Comparison of ENCODE assay signal across 8 cellular contexts in the genomic region with DNA sequence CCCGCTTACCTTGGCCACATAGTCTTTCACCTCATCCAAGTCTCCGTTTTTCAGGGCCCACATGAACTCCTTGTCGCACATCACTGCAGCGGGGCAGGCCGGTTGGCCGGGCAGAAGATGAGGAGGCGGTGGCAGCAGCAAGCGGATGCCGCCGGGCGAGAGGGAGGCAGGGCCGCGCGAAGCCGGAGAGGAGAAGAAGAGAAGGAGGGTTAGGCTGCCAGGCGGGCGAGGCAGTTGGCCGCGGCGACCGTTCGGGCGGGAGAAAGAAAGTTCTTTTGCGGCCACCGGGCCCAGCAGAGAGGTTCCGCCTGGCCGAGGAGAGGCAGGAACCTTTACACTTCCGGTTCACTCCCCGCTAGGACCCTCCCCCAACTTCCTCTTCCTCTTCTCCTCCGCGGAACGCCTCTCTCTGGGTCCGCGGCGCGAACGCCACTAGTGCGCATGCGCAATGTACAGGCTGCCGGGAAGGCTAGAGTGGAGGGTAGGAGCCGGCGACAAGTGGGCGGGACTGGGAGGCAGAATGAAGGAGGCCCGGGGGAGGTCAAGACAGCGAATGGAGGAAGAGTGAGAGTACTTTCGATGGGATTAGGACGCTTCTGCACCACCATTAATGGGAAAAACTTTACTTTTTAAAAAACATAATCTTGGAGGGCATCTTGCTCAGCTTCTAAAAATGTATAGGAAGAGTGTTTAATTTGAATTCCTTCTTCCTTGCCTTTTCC. TPM values are rescaled to one million over a fixed set of nuclear protein-coding genes. Genes with fewer than 3 reads are reported as not detected.
DNase-seq lines count a peak whose midpoint lies in the region; ATAC-seq and TF ChIP-seq lines count a peak whose summit lies in the region.

MTPN (minus strand) TSS at position 340 of the 722 bp plus-strand sequence; CDS start at position 81, 259 bp downstream.

- H3K27me3 ChIP-seq in adipocyte (replicated peaks; ENCODE audit: control insufficient read depth, insufficient read depth, low read length) (no peaks in the 10 kb centered on the region), cardiac muscle cell (no peaks in the 10 kb centered on the region), parathyroid adenoma (ENCODE audit: control insufficient read depth, insufficient read depth, low read length) (no peaks in the 10 kb centered on the region), tibial nerve (no peaks in the 10 kb centered on the region)

- H3K9ac ChIP-seq in adipocyte (ENCODE audit: low read length), result peak within 1 kb of the TSS; percentile 98
- peak within 1 kb of the TSS; percentile 77 for H3K9ac ChIP-seq in parathyroid adenoma

- DNase-seq in NCI-H1436 (lab: John Stamatoyannopoulos, UW) (peak; percentile 98), T follicular helper cell (ENCODE audit: low read depth) (peak; percentile 97), adipocyte (ENCODE audit: low read depth) (peak; percentile 99), cardiac muscle cell (ENCODE audit: low read depth in 1 of 2, low spot score in 1 of 2) (peak; percentile 96 to 98), tibial nerve (ENCODE audit: low spot score in 2 of 2) (peak; percentile 95 to 98)

- 0 to 1% methylated on average over 44 to 47 of the region's 47 CpGs for WGBS in tibial nerve, 2 donors

- TF ChIP-seq POLR2A in tibial nerve (IDR thresholded peaks at IDR 0.05), result peak; percentile 17 to 62

- TF ChIP-seq CTCF in GM12875 (IDR thresholded peaks at IDR 0.05; ENCODE audit: borderline replicate concordance, insufficient read depth, low read depth, low read length) (no peak), cardiac muscle cell (IDR thresholded peaks at IDR 0.05; ENCODE audit: low read depth, low read length) (no peak), parathyroid adenoma (IDR thresholded peaks at IDR 0.05) (no peak), tibial nerve (IDR thresholded peaks at IDR 0.05) (no peak)

- H3K4me3 ChIP-seq in GM12875 (ENCODE audit: low read depth, low read length), result peak within 1 kb of the TSS; percentile 79
- peak within 1 kb of the TSS; percentile 97 for H3K4me3 ChIP-seq in adipocyte (ENCODE audit: low read length)
- H3K4me3 ChIP-seq in cardiac muscle cell, result peak within 1 kb of the TSS; percentile 73
- peak within 1 kb of the TSS; percentile 89 for H3K4me3 ChIP-seq in parathyroid adenoma (ENCODE audit: low read depth, low read length)
- peak within 1 kb of the TSS; percentile 76 to 92 (median 88) for H3K4me3 ChIP-seq in tibial nerve

- H3K36me3 ChIP-seq in adipocyte (ENCODE audit: control insufficient read depth, insufficient read depth, low read length, severe bottlenecking) (peaks cover 4% of the 10 kb centered on the region), cardiac muscle cell (peaks cover under 1% of the 10 kb centered on the region), parathyroid adenoma (ENCODE audit: control insufficient read depth, insufficient read depth, low read length) (no peaks in the 10 kb centered on the region), tibial nerve (peaks cover 0 to 6% (median 0%) of the 10 kb centered on the region in 3 donors)

- H3K9me3 ChIP-seq in adipocyte (ENCODE audit: control insufficient read depth, low read length) (no peaks in the 10 kb centered on the region), cardiac muscle cell (ENCODE audit: low read depth) (no peaks in the 10 kb centered on the region), parathyroid adenoma (ENCODE audit: control insufficient read depth, low read length) (no peaks in the 10 kb centered on the region), tibial nerve (no peaks in the 10 kb centered on the region)

- H3K79me2 ChIP-seq in parathyroid adenoma, result peaks cover 21% of the 10 kb centered on the region

- H3K4me1 ChIP-seq in adipocyte (ENCODE audit: control insufficient read depth, insufficient read depth, low read length), result peaks cover 35% of the 10 kb centered on the region
- H3K4me1 ChIP-seq in cardiac muscle cell (ENCODE audit: low read depth), result peaks cover 29% of the 10 kb centered on the region
- peaks cover 6% of the 10 kb centered on the region for H3K4me1 ChIP-seq in parathyroid adenoma
- peaks cover 0 to 49% (median 25%) of the 10 kb centered on the region in 4 donors for H3K4me1 ChIP-seq in tibial nerve

- H3K27ac ChIP-seq in cardiac muscle cell (peak within 1 kb of the TSS; percentile 79), parathyroid adenoma (peak within 1 kb of the TSS; percentile 81), tibial nerve (peak within 1 kb of the TSS; percentile 49 to 90 (median 86))

- peak; percentile 65 to 83 for TF ChIP-seq EP300 in tibial nerve (IDR thresholded peaks at IDR 0.05)

- peak; percentile 74 for ATAC-seq in HG02798 (IDR thresholded peaks at IDR 0.05; ENCODE audit: poor library complexity, unreplicated experiment)

- peak within 1 kb of the TSS; percentile 98 for H2AFZ ChIP-seq in parathyroid adenoma

- peak within 1 kb of the TSS; percentile 85 for H3K4me2 ChIP-seq in parathyroid adenoma (ENCODE audit: low read length)

RNA-seq across cellular contexts. Expression of gene MTPN, which starts in this region (rescaled TPM):
- total RNA-seq in cardiac muscle cell, result 110 and 141 TPM in 2 replicates
- polyA plus RNA-seq in cardiac muscle cell, result 79.0 and 86.1 TPM in 2 replicates
- 10 to 100 TPM; 66.3 to 94.6 (median 75.0) TPM for total RNA-seq in tibial nerve

Comparison
In these comparisons a context has a peak if more than half of its experiments do, and no peak if none do; other contexts are left out.
1. Peak in every context shown above with its lines: DNase-seq, ATAC-seq, H3K4me3 ChIP-seq and H3K27ac ChIP-seq.